ENCODE assay signal across 20 cellular contexts in genomic region chr6:14429396-14429795, GRCh38.
DNase-seq lines count a peak whose midpoint lies in the region; ATAC-seq and TF ChIP-seq lines count a peak whose summit lies in the region.
"Had no signal": no experiment of that assay in that cellular context is flagged by ENCODE, and none has a peak within 500 bp of the region (broad histone marks: within the 10 kb centered on the region; RNA-seq: fewer than 3 reads in every experiment).

No MANE protein-coding gene starts in this region.

- ATAC-seq in lower lobe of right lung = no peak
- ATAC-seq: GM12878, HCT116 had no signal

- H3K27me3 ChIP-seq in endodermal cell (ENCODE audit: control insufficient read depth, insufficient read depth, low read length, poor library complexity, severe bottlenecking) = no peaks in the 10 kb centered on the region
- H3K27me3 ChIP-seq in lower lobe of right lung (ENCODE audit: low read depth) = no peaks in the 10 kb centered on the region
- H3K27me3 ChIP-seq in smooth muscle cell (ENCODE audit: low read depth) = peaks cover 8% of the 10 kb centered on the region
- H3K27me3 ChIP-seq: BLaER1 had no signal

- no peak overlapping the region for H3K4me3 Mint-ChIP-seq in endodermal cell
- H3K4me3 Mint-ChIP-seq: CD4-positive, alpha-beta T cell had no signal

- H4K20me1 ChIP-seq in smooth muscle cell (ENCODE audit: low read depth) = no peaks in the 10 kb centered on the region
- H4K20me1 ChIP-seq: BLaER1 had no signal

- H3K4me1 ChIP-seq in endodermal cell (ENCODE audit: control insufficient read depth, insufficient read depth, low read length) (peaks cover 25% of the 10 kb centered on the region), mesodermal cell (ENCODE audit: control insufficient read depth, insufficient read depth, low read length, poor library complexity, severe bottlenecking) (no peaks in the 10 kb centered on the region), lower lobe of right lung (no peaks in the 10 kb centered on the region), smooth muscle cell (ENCODE audit: low read depth) (no peaks in the 10 kb centered on the region)

- no peaks in the 10 kb centered on the region for H3K79me2 ChIP-seq in smooth muscle cell (ENCODE audit: low read depth)

- DNase-seq in endodermal cell (peak; percentile 66), lower lobe of right lung (no peak), posterior cingulate gyrus (no peak), coronary artery (ENCODE audit: low spot score) (no peak), smooth muscle cell (lab: John Stamatoyannopoulos, UW; ENCODE audit: unreplicated experiment) (no peak)
- DNase-seq: ACHN; CD4-positive, alpha-beta T cell; COR-L47; DMS79; MV-4-11; NCI-H1105 treated with DMSO at 0.1 percent for 48 hours; NCI-H2029 treated with DMSO at 0.1 percent for 48 hours; NCI-H345; Right ventricle myocardium superior had no signal

- no peak overlapping the region for H3K4me2 ChIP-seq in smooth muscle cell
- H3K4me2 ChIP-seq: BLaER1, KMS-11 had no signal

- H3K36me3 Mint-ChIP-seq in endodermal cell (ENCODE audit: low read depth) = peaks cover 31% of the 10 kb centered on the region

- H3K9me3 ChIP-seq in KOPT-K1 (ENCODE audit: insufficient read depth, low read length, poor library complexity, severe bottlenecking) (no peaks in the 10 kb centered on the region), endodermal cell (ENCODE audit: control insufficient read depth, low read length) (no peaks in the 10 kb centered on the region), mesodermal cell (ENCODE audit: control insufficient read depth, low read length) (no peaks in the 10 kb centered on the region), lower lobe of right lung (no peaks in the 10 kb centered on the region), smooth muscle cell (replicated peaks; ENCODE audit: low read depth) (no peaks in the 10 kb centered on the region)
- H3K9me3 ChIP-seq: BLaER1 had no signal

- H3K9ac ChIP-seq in endodermal cell (ENCODE audit: extremely low read depth, low read length, poor library complexity, severe bottlenecking) (no peak overlapping the region), smooth muscle cell (ENCODE audit: low read depth) (no peak overlapping the region)
- H3K9ac ChIP-seq: BLaER1, KMS-11 had no signal

- H3K4me1 Mint-ChIP-seq in endodermal cell = peaks cover 42% of the 10 kb centered on the region

- no peaks in the 10 kb centered on the region for H3K9me3 Mint-ChIP-seq in endodermal cell
- H3K9me3 Mint-ChIP-seq: CD4-positive, alpha-beta T cell had no signal

- no peak for TF ChIP-seq CTCF in endodermal cell (conservative IDR thresholded peaks at IDR 0.05)
- TF ChIP-seq CTCF in lower lobe of right lung (IDR thresholded peaks at IDR 0.05) = no peak
- no peak for TF ChIP-seq CTCF in coronary artery (IDR thresholded peaks at IDR 0.05)
- TF ChIP-seq CTCF in smooth muscle cell (IDR thresholded peaks at IDR 0.05; ENCODE audit: borderline replicate concordance, insufficient read depth, poor library complexity, severe bottlenecking) = no peak

- H3K27me3 Mint-ChIP-seq in endodermal cell (ENCODE audit: insufficient read depth) = no peaks in the 10 kb centered on the region
- H3K27me3 Mint-ChIP-seq: CD4-positive, alpha-beta T cell had no signal

- intact Hi-C loops in lower lobe of right lung (cut with DNase I) (no loop called here), posterior cingulate gyrus (cut with DNase I) (no loop called here)

- no peak overlapping the region for H3K27ac Mint-ChIP-seq in endodermal cell
- H3K27ac Mint-ChIP-seq: CD4-positive, alpha-beta T cell had no signal

- WGBS in endodermal cell (ENCODE audit: insufficient coverage in 1 of 2, insufficient read length in 1 of 2), 2 experiments = 65 to 71% methylated on average over 10 of the region's 10 CpGs
- 49 to 51% methylated on average over 3 to 8 of the region's 10 CpGs for WGBS in mesodermal cell (ENCODE audit: insufficient coverage in 2 of 2), 2 experiments
- WGBS in smooth muscle cell (ENCODE audit: low lambda C conversion rate) = 53% methylated on average over 10 of the region's 10 CpGs

- no peaks in the 10 kb centered on the region for H3F3A ChIP-seq in smooth muscle cell (ENCODE audit: low read depth)

- H3K27ac ChIP-seq in KOPT-K1 (ENCODE audit: low read depth, low read length, poor library complexity, severe bottlenecking) (peak overlapping the region; percentile 27), endodermal cell (ENCODE audit: low read depth, low read length) (no peak overlapping the region), mesodermal cell (ENCODE audit: low read depth, low read length, severe bottlenecking) (peak overlapping the region; percentile 10), lower lobe of right lung (no peak overlapping the region), coronary artery (no peak overlapping the region), smooth muscle cell (ENCODE audit: low read depth) (no peak overlapping the region)
- H3K27ac ChIP-seq: BLaER1, KMS-11 had no signal

- H2AFZ ChIP-seq in smooth muscle cell (ENCODE audit: low read depth) = no peak overlapping the region

- H3K36me3 ChIP-seq in KOPT-K1 (ENCODE audit: insufficient read depth, low read length) (no peaks in the 10 kb centered on the region), endodermal cell (ENCODE audit: control insufficient read depth, insufficient read depth, low read length) (no peaks in the 10 kb centered on the region), mesodermal cell (ENCODE audit: control insufficient read depth, insufficient read depth, low read length) (no peaks in the 10 kb centered on the region), lower lobe of right lung (no peaks in the 10 kb centered on the region), smooth muscle cell (ENCODE audit: low read depth) (no peaks in the 10 kb centered on the region)
- H3K36me3 ChIP-seq: BLaER1 had no signal

- H3K4me3 ChIP-seq in endodermal cell (ENCODE audit: low read length) (no peak overlapping the region), mesodermal cell (ENCODE audit: extremely low read depth, insufficient read depth, low read length, poor library complexity, severe bottlenecking) (no peak overlapping the region), lower lobe of right lung (no peak overlapping the region), coronary artery (no peak overlapping the region), smooth muscle cell (no peak overlapping the region)
- H3K4me3 ChIP-seq: BLaER1, GM12878 had no signal

Comparison
In these comparisons a context has a peak if more than half of its experiments do, and no peak if none do; other contexts are left out.
1. H3K27ac ChIP-seq: peak in KOPT-K1 (single experiment) and mesodermal cell (single experiment); none in endodermal cell (single experiment), lower lobe of right lung (single experiment), coronary artery (0 of 2) and smooth muscle cell (single experiment).